Comparison of ENCODE assay signal across 8 cellular contexts in the genomic region with DNA sequence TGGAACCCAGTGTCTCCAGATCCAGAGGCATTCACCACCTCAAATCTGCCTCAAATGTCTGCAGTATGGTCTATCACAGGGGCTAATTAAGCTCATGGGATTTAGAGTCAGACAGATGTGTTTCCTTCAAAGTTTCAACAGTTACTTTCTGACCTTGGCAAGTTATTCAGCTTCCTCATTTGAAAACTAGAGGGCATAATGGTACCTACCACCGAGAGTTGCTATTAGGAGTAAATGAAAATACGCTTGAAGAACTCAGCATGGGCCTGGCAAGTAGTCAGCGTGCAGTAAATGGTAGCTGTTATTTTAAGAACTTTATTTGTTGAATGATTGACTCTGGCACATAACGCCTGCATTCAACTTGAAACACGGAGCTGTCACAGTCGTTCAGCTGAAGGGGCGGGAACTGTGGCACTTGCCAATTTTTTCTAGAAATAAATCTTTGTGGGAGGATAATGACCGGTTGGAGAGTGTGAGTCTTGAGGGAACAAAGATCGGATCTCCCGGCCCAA. TPM values are rescaled to one million over a fixed set of nuclear protein-coding genes. Genes with fewer than 3 reads are reported as not detected.
DNase-seq lines count a peak whose midpoint lies in the region; ATAC-seq, FAIRE-seq and TF ChIP-seq lines count a peak whose summit lies in the region.

No MANE protein-coding gene starts in this region.

- H3K36me3 Mint-ChIP-seq in activated T-cell treated with anti-CD3 and anti-CD28 coated beads, Interleukin-2, amount 50 U/mL, for 24 hours (ENCODE audit: low read depth): peaks cover 47% of the 10 kb centered on the region

- H3K79me1 ChIP-seq in neuronal stem cell (ENCODE audit: low read depth, low read length): peaks cover 1% of the 10 kb centered on the region

- H3K18ac ChIP-seq in neuronal stem cell (ENCODE audit: low read length): no peak overlapping the region

- H3K4me3 ChIP-seq in HUES64 (ENCODE audit: low read length): peak overlapping the region; percentile 91
- H3K4me3 ChIP-seq in fibroblast of lung (replicated peaks in 1 of 4; ENCODE audit: control extremely low read depth in 1 of 4, insufficient read depth in 1 of 4, low read depth in 3 of 4, low read length in 4 of 4): peak overlapping the region; percentile 63 to 99 (median 88)
- peak overlapping the region; percentile 73 to 86 for H3K4me3 ChIP-seq in neuronal stem cell (ENCODE audit: low read length in 2 of 2)

- H3K4ac ChIP-seq in neuronal stem cell (ENCODE audit: low read length): no peak overlapping the region

- H4K20me1 ChIP-seq in fibroblast of lung (ENCODE audit: control insufficient read depth, extremely low read depth, insufficient read depth, low read length): no peaks in the 10 kb centered on the region

- no peaks in the 10 kb centered on the region for H3K27me3 Mint-ChIP-seq in activated T-cell treated with anti-CD3 and anti-CD28 coated beads, Interleukin-2, amount 50 U/mL, for 24 hours

- peak overlapping the region; percentile 99 for H3K27ac Mint-ChIP-seq in activated T-cell treated with anti-CD3 and anti-CD28 coated beads, Interleukin-2, amount 50 U/mL, for 24 hours

- peaks cover 38% of the 10 kb centered on the region for H3K79me2 ChIP-seq in fibroblast of lung (ENCODE audit: control insufficient read depth, insufficient read depth, low read length)

- no peak for DNase-seq in activated T-cell treated with anti-CD3 and anti-CD28 coated beads, Interleukin-2, amount 50 U/mL, for 24 hours
- no peak for DNase-seq in activated T-cell treated with anti-CD3 and anti-CD28 coated beads, Interleukin-2, amount 50 U/mL, for 1 hour
- peak; percentile 41 for DNase-seq in SKM-1 treated with dmso at 0.1 percent for 144 hours (lab: John Stamatoyannopoulos, UW; ENCODE audit: unreplicated experiment)
- no peak for DNase-seq in fibroblast of lung (ENCODE audit: low read depth in 2 of 2)
- peak; percentile 4 for DNase-seq in neuronal stem cell (ENCODE audit: low spot score)
- DNase-seq in H54 (ENCODE audit: insufficient read length, low spot score): no peak

- TF ChIP-seq POLR2A in H54 (IDR thresholded peaks at IDR 0.05; ENCODE audit: low read depth, low read length): no peak

- H4K91ac ChIP-seq in neuronal stem cell (ENCODE audit: low read depth, low read length, poor library complexity): no peak overlapping the region

- no peak overlapping the region for H3K14ac ChIP-seq in neuronal stem cell (ENCODE audit: low read length)

- no peaks in the 10 kb centered on the region for H3K9me3 ChIP-seq in HUES64 (ENCODE audit: insufficient read depth, low read depth, low read length)
- no peaks in the 10 kb centered on the region for H3K9me3 ChIP-seq in fibroblast of lung (ENCODE audit: control insufficient read depth, insufficient read depth, low read depth, low read length)
- no peaks in the 10 kb centered on the region for H3K9me3 ChIP-seq in neuronal stem cell (replicated peaks in 1 of 2; ENCODE audit: control insufficient read depth in 2 of 2, insufficient read depth in 1 of 2, low read depth in 1 of 2, low read length in 2 of 2)

- no peak for FAIRE-seq in H54 (lab: Jason Lieb, UNC)

- H2BK5ac ChIP-seq in neuronal stem cell (ENCODE audit: low read length): no peak overlapping the region

- H3K4me3 Mint-ChIP-seq in activated T-cell treated with anti-CD3 and anti-CD28 coated beads, Interleukin-2, amount 50 U/mL, for 24 hours: peak overlapping the region; percentile 95

- H2AFZ ChIP-seq in fibroblast of lung (ENCODE audit: low read length) (peak overlapping the region; percentile 56), neuronal stem cell (ENCODE audit: low read length) (peak overlapping the region; percentile 92)

- peak overlapping the region; percentile 98 for H3K4me2 ChIP-seq in fibroblast of lung (ENCODE audit: extremely low read depth, insufficient read depth, low read length)
- H3K4me2 ChIP-seq in neuronal stem cell (ENCODE audit: insufficient read depth, low read length, poor library complexity, severe bottlenecking): peak overlapping the region; percentile 97

- peaks cover 62% of the 10 kb centered on the region for H3K4me1 Mint-ChIP-seq in activated T-cell treated with anti-CD3 and anti-CD28 coated beads, Interleukin-2, amount 50 U/mL, for 24 hours (ENCODE audit: low read depth)

- H3K9me3 Mint-ChIP-seq in activated T-cell treated with anti-CD3 and anti-CD28 coated beads, Interleukin-2, amount 50 U/mL, for 24 hours: no peaks in the 10 kb centered on the region

- H3K36me3 ChIP-seq in HUES64 (ENCODE audit: insufficient read depth, low read length) (peaks cover 21% of the 10 kb centered on the region), fibroblast of lung (ENCODE audit: control insufficient read depth, insufficient read depth, low read length) (no peaks in the 10 kb centered on the region), neuronal stem cell (replicated peaks in 1 of 2; ENCODE audit: control insufficient read depth in 2 of 2, insufficient read depth in 2 of 2, low read length in 2 of 2) (peaks cover 0 to 16% of the 10 kb centered on the region in 2 donors)

- peak in 1 of 2 donors; percentile 4 for TF ChIP-seq CTCF in fibroblast of lung (conservative IDR thresholded peaks at IDR 0.05 in 1 of 2, IDR thresholded peaks at IDR 0.05 in 1 of 2; ENCODE audit: low read depth in 1 of 2, low read length in 2 of 2)

- no peak overlapping the region for H4K8ac ChIP-seq in neuronal stem cell (ENCODE audit: low read depth, low read length)

- H3K27ac ChIP-seq in HUES64 (ENCODE audit: low read depth, low read length) (peak overlapping the region; percentile 100), fibroblast of lung (ENCODE audit: insufficient read depth, low read length) (peak overlapping the region; percentile 98), neuronal stem cell (replicated peaks; ENCODE audit: low read length) (peak overlapping the region; percentile 75)

- H3K27me3 ChIP-seq in HUES64 (ENCODE audit: insufficient read depth, low read length) (no peaks in the 10 kb centered on the region), fibroblast of lung (ENCODE audit: control insufficient read depth, insufficient read depth, low read length) (no peaks in the 10 kb centered on the region), neuronal stem cell (ENCODE audit: control insufficient read depth in 3 of 3, insufficient read depth in 3 of 3, low read depth in 1 of 3, low read length in 3 of 3) (no peaks in the 10 kb centered on the region)

- peak overlapping the region; percentile 99 for H3K9ac ChIP-seq in HUES64 (ENCODE audit: low read depth, low read length)
- peak overlapping the region; percentile 75 for H3K9ac ChIP-seq in fibroblast of lung (ENCODE audit: insufficient read depth, low read length)
- H3K9ac ChIP-seq in neuronal stem cell (ENCODE audit: low read depth, low read length, poor library complexity): peak overlapping the region; percentile 89

- H3K4me1 ChIP-seq in HUES64 (ENCODE audit: insufficient read depth, low read length) (peaks cover 15% of the 10 kb centered on the region; the same call in 1 of the 2 replicates), fibroblast of lung (ENCODE audit: control insufficient read depth, extremely low read depth, insufficient read depth, low read length) (peaks cover 27% of the 10 kb centered on the region), neuronal stem cell (ENCODE audit: control insufficient read depth in 2 of 2, insufficient read depth in 1 of 2, low read depth in 1 of 2, low read length in 2 of 2) (peaks cover 4 to 13% of the 10 kb centered on the region in 2 donors)

- no peak overlapping the region for H2BK120ac ChIP-seq in neuronal stem cell (ENCODE audit: low read depth, low read length)

- no peak overlapping the region for H2AK5ac ChIP-seq in neuronal stem cell (ENCODE audit: low read depth, low read length)

- H3K23ac ChIP-seq in neuronal stem cell (ENCODE audit: low read depth, low read length, poor library complexity): peak overlapping the region; percentile 92

- no peak overlapping the region for H2BK12ac ChIP-seq in neuronal stem cell (ENCODE audit: low read length)

- ATAC-seq in HG02885 (IDR thresholded peaks at IDR 0.05; ENCODE audit: poor library complexity, unreplicated experiment): no peak

- 9% methylated on average over 10 of the region's 10 CpGs for WGBS in HUES64
- WGBS in neuronal stem cell (ENCODE audit: extremely low coverage in 2 of 2, insufficient read length in 2 of 2, insufficient replicate concordance in 1 of 2), 2 donors: no CpG with 5 or more reads among the region's 10 CpGs

- no peak overlapping the region for H2BK15ac ChIP-seq in neuronal stem cell (ENCODE audit: low read length)

RNA-seq across cellular contexts. Expression of a gene that starts 1.2 kb away (rescaled TPM):
- 190 TPM for polyA plus RNA-seq in HUES64 (2013, experiment 1 of 2)
- polyA plus RNA-seq in HUES64 (2013, experiment 2 of 2): 193 TPM
- 270 and 352 TPM in 2 replicates for total RNA-seq in fibroblast of lung
- 744 and 836 TPM in 2 replicates for polyA plus RNA-seq in fibroblast of lung
- 489 and 534 TPM in 2 replicates for polyA plus RNA-seq in fibroblast of lung (2012)
- 121 and 134 TPM in 2 replicates for polyA minus RNA-seq in fibroblast of lung (ENCODE audit: low replicate concordance)
- polyA plus RNA-seq in neuronal stem cell (2013, experiment 1 of 2): 116 TPM
- polyA plus RNA-seq in neuronal stem cell (2013, experiment 2 of 2): 119 TPM

RNA-seq across cellular contexts. Expression of a gene that starts 57.8 kb away (rescaled TPM):
- 160 TPM for polyA plus RNA-seq in HUES64 (2013, experiment 1 of 2)
- polyA plus RNA-seq in HUES64 (2013, experiment 2 of 2): 141 TPM
- 39.8 and 41.0 TPM in 2 replicates for total RNA-seq in fibroblast of lung
- 70.0 and 81.1 TPM in 2 replicates for polyA plus RNA-seq in fibroblast of lung
- 62.4 and 66.0 TPM in 2 replicates for polyA plus RNA-seq in fibroblast of lung (2012)
- polyA minus RNA-seq in fibroblast of lung (ENCODE audit: low replicate concordance): 42.8 and 65.2 TPM in 2 replicates
- 111 TPM for polyA plus RNA-seq in neuronal stem cell (2013, experiment 1 of 2)
- polyA plus RNA-seq in neuronal stem cell (2013, experiment 2 of 2): 109 TPM

Comparison
In these comparisons a context has a peak if more than half of its experiments do, and no peak if none do; other contexts are left out.
1. DNase-seq: peak in SKM-1 treated with dmso at 0.1 percent for 144 hours (single experiment) and neuronal stem cell (single experiment); none in activated T-cell treated with anti-CD3 and anti-CD28 coated beads, Interleukin-2, amount 50 U/mL, for 24 hours (single experiment), activated T-cell treated with anti-CD3 and anti-CD28 coated beads, Interleukin-2, amount 50 U/mL, for 1 hour (single experiment), fibroblast of lung (0 of 2) and H54 (single experiment).
2. Peak in every context shown above with its lines, with median percentiles within 50 percentile points of each other: H3K27ac ChIP-seq, H3K4me3 ChIP-seq and H3K9ac ChIP-seq.